1 cellular context compared by ENCODE assay signal in the genomic region with DNA sequence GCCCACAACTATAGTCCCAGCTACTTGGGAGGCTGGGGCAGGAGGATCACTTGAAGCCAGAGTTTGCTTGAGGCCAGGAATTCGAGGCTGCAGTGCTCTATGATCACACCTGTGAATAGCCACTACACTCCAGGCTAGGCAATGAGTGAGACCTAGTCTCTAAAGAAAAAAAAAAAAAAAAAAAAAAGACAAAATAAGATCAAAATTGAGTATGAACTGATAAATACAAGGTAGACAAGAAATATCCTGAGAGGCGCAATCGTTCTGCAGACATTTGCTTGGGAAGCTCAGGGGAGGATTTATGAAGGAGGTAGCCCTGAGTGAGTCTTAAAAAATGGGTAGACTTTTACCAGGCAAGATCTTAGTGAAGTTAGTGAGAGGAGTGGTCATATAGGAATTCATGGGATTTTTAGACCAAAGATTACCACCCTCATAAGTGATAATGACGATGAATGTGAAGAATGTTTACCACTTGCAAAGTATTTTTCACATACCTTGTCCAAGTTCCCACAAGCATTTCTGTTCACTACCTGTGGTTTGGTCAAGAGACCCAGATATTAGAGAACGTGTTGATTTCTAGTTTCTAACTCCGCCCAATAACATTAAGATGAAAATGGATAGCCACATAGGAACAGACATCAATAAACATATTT.
A peak's percentile ranks its signal among the peaks of the same experiment; 100 is the strongest.
TF ChIP-seq lines count a peak whose summit lies in the region.

No MANE protein-coding gene starts in this region.

TF ChIP-seq in GM12878, 131 proteins besides CTCF, POLR2A, EP300 and RAD21:
- TF ChIP-seq, protein P1, sequence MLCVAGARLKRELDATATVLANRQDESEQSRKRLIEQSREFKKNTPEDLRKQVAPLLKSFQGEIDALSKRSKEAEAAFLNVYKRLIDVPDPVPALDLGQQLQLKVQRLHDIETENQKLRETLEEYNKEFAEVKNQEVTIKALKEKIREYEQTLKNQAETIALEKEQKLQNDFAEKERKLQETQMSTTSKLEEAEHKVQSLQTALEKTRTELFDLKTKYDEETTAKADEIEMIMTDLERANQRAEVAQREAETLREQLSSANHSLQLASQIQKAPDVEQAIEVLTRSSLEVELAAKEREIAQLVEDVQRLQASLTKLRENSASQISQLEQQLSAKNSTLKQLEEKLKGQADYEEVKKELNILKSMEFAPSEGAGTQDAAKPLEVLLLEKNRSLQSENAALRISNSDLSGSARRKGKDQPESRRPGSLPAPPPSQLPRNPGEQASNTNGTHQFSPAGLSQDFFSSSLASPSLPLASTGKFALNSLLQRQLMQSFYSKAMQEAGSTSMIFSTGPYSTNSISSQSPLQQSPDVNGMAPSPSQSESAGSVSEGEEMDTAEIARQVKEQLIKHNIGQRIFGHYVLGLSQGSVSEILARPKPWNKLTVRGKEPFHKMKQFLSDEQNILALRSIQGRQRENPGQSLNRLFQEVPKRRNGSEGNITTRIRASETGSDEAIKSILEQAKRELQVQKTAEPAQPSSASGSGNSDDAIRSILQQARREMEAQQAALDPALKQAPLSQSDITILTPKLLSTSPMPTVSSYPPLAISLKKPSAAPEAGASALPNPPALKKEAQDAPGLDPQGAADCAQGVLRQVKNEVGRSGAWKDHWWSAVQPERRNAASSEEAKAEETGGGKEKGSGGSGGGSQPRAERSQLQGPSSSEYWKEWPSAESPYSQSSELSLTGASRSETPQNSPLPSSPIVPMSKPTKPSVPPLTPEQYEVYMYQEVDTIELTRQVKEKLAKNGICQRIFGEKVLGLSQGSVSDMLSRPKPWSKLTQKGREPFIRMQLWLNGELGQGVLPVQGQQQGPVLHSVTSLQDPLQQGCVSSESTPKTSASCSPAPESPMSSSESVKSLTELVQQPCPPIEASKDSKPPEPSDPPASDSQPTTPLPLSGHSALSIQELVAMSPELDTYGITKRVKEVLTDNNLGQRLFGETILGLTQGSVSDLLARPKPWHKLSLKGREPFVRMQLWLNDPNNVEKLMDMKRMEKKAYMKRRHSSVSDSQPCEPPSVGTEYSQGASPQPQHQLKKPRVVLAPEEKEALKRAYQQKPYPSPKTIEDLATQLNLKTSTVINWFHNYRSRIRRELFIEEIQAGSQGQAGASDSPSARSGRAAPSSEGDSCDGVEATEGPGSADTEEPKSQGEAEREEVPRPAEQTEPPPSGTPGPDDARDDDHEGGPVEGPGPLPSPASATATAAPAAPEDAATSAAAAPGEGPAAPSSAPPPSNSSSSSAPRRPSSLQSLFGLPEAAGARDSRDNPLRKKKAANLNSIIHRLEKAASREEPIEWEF (IDR thresholded peaks at IDR 0.05; ENCODE audit: insufficient replicate concordance, low read depth, low read length), result peak; percentile 93
- no peak for TF ChIP-seq RFX5 (IDR thresholded peaks at IDR 0.05; ENCODE audit: low read depth, low read length)
- TF ChIP-seq MTA2 (IDR thresholded peaks at IDR 0.05; ENCODE audit: low read depth), result 0 out of 2 replicates have a peak, but pooled peaks have one; percentile 32
- TF ChIP-seq CHD2 (IDR thresholded peaks at IDR 0.05; ENCODE audit: borderline replicate concordance, low read depth, low read length), result 0 out of 2 replicates have a peak, but pooled peaks have one; percentile 28
- TF ChIP-seq, protein P2, sequence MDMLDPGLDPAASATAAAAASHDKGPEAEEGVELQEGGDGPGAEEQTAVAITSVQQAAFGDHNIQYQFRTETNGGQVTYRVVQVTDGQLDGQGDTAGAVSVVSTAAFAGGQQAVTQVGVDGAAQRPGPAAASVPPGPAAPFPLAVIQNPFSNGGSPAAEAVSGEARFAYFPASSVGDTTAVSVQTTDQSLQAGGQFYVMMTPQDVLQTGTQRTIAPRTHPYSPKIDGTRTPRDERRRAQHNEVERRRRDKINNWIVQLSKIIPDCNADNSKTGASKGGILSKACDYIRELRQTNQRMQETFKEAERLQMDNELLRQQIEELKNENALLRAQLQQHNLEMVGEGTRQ (IDR thresholded peaks at IDR 0.05; ENCODE audit: borderline replicate concordance, low read depth, low read length), result no peak
- no peak for TF ChIP-seq NFXL1 (IDR thresholded peaks at IDR 0.05; ENCODE audit: borderline replicate concordance)
- no peak for TF ChIP-seq SIX5 (IDR thresholded peaks at IDR 0.05; ENCODE audit: low read depth, low read length, severe bottlenecking)
- no peak for TF ChIP-seq TCF12 (IDR thresholded peaks at IDR 0.05; ENCODE audit: low read depth, low read length)
- no peak for TF ChIP-seq TARDBP (IDR thresholded peaks at IDR 0.05; ENCODE audit: borderline replicate concordance)
- no peak for TF ChIP-seq YBX1 (IDR thresholded peaks at IDR 0.05)
- TF ChIP-seq SMARCA5 (IDR thresholded peaks at IDR 0.05), result no peak
- TF ChIP-seq, protein P3, sequence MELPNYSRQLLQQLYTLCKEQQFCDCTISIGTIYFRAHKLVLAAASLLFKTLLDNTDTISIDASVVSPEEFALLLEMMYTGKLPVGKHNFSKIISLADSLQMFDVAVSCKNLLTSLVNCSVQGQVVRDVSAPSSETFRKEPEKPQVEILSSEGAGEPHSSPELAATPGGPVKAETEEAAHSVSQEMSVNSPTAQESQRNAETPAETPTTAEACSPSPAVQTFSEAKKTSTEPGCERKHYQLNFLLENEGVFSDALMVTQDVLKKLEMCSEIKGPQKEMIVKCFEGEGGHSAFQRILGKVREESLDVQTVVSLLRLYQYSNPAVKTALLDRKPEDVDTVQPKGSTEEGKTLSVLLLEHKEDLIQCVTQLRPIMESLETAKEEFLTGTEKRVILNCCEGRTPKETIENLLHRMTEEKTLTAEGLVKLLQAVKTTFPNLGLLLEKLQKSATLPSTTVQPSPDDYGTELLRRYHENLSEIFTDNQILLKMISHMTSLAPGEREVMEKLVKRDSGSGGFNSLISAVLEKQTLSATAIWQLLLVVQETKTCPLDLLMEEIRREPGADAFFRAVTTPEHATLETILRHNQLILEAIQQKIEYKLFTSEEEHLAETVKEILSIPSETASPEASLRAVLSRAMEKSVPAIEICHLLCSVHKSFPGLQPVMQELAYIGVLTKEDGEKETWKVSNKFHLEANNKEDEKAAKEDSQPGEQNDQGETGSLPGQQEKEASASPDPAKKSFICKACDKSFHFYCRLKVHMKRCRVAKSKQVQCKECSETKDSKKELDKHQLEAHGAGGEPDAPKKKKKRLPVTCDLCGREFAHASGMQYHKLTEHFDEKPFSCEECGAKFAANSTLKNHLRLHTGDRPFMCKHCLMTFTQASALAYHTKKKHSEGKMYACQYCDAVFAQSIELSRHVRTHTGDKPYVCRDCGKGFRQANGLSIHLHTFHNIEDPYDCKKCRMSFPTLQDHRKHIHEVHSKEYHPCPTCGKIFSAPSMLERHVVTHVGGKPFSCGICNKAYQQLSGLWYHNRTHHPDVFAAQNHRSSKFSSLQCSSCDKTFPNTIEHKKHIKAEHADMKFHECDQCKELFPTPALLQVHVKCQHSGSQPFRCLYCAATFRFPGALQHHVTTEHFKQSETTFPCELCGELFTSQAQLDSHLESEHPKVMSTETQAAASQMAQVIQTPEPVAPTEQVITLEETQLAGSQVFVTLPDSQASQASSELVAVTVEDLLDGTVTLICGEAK (IDR thresholded peaks at IDR 0.05; ENCODE audit: borderline replicate concordance), result 0 out of 2 replicates have a peak, but pooled peaks have one; percentile 0
- TF ChIP-seq ASH2L (IDR thresholded peaks at IDR 0.05; ENCODE audit: borderline replicate concordance, low read depth), result no peak
- TF ChIP-seq ATF7 (IDR thresholded peaks at IDR 0.05; ENCODE audit: low read depth), result peak; percentile 72
- no peak for TF ChIP-seq HCFC1 (IDR thresholded peaks at IDR 0.05; ENCODE audit: low read length)
- no peak for TF ChIP-seq SMAD5 (IDR thresholded peaks at IDR 0.05; ENCODE audit: low read depth)
- TF ChIP-seq NBN (IDR thresholded peaks at IDR 0.05), result 0 out of 2 replicates have a peak, but pooled peaks have one; percentile 32
- TF ChIP-seq, protein P4, sequence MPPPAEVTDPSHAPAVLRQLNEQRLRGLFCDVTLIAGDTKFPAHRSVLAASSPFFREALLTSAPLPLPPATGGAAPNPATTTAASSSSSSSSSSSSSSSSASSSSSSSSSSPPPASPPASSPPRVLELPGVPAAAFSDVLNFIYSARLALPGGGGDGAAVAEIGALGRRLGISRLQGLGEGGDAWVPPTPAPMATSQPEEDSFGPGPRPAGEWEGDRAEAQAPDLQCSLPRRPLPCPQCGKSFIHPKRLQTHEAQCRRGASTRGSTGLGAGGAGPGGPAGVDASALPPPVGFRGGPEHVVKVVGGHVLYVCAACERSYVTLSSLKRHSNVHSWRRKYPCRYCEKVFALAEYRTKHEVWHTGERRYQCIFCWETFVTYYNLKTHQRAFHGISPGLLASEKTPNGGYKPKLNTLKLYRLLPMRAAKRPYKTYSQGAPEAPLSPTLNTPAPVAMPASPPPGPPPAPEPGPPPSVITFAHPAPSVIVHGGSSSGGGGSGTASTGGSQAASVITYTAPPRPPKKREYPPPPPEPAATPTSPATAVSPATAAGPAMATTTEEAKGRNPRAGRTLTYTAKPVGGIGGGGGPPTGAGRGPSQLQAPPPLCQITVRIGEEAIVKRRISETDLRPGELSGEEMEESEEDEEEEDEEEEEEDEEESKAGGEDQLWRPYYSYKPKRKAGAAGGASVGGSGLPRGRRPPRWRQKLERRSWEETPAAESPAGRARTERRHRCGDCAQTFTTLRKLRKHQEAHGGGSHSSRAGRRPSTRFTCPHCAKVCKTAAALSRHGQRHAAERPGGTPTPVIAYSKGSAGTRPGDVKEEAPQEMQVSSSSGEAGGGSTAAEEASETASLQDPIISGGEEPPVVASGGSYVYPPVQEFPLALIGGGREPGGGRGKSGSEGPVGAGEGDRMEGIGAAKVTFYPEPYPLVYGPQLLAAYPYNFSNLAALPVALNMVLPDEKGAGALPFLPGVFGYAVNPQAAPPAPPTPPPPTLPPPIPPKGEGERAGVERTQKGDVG (CRISPR knock-in tag; IDR thresholded peaks at IDR 0.05), result no peak
- peak; percentile 76 for TF ChIP-seq MEF2B (IDR thresholded peaks at IDR 0.05; ENCODE audit: partially characterized antibody, poor library complexity, severe bottlenecking)
- TF ChIP-seq, protein P5, sequence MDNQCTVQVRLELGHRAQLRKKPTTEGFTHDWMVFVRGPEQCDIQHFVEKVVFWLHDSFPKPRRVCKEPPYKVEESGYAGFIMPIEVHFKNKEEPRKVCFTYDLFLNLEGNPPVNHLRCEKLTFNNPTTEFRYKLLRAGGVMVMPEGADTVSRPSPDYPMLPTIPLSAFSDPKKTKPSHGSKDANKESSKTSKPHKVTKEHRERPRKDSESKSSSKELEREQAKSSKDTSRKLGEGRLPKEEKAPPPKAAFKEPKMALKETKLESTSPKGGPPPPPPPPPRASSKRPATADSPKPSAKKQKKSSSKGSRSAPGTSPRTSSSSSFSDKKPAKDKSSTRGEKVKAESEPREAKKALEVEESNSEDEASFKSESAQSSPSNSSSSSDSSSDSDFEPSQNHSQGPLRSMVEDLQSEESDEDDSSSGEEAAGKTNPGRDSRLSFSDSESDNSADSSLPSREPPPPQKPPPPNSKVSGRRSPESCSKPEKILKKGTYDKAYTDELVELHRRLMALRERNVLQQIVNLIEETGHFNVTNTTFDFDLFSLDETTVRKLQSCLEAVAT (IDR thresholded peaks at IDR 0.05), result peak; percentile 90
- TF ChIP-seq, protein P6, sequence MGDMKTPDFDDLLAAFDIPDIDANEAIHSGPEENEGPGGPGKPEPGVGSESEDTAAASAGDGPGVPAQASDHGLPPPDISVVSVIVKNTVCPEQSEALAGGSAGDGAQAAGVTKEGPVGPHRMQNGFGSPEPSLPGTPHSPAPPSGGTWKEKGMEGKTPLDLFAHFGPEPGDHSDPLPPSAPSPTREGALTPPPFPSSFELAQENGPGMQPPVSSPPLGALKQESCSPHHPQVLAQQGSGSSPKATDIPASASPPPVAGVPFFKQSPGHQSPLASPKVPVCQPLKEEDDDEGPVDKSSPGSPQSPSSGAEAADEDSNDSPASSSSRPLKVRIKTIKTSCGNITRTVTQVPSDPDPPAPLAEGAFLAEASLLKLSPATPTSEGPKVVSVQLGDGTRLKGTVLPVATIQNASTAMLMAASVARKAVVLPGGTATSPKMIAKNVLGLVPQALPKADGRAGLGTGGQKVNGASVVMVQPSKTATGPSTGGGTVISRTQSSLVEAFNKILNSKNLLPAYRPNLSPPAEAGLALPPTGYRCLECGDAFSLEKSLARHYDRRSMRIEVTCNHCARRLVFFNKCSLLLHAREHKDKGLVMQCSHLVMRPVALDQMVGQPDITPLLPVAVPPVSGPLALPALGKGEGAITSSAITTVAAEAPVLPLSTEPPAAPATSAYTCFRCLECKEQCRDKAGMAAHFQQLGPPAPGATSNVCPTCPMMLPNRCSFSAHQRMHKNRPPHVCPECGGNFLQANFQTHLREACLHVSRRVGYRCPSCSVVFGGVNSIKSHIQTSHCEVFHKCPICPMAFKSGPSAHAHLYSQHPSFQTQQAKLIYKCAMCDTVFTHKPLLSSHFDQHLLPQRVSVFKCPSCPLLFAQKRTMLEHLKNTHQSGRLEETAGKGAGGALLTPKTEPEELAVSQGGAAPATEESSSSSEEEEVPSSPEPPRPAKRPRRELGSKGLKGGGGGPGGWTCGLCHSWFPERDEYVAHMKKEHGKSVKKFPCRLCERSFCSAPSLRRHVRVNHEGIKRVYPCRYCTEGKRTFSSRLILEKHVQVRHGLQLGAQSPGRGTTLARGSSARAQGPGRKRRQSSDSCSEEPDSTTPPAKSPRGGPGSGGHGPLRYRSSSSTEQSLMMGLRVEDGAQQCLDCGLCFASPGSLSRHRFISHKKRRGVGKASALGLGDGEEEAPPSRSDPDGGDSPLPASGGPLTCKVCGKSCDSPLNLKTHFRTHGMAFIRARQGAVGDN (IDR thresholded peaks at IDR 0.05), result 0 out of 2 replicates have a peak, but pooled peaks have one; percentile 23
- no peak for TF ChIP-seq CBX5 (IDR thresholded peaks at IDR 0.05; ENCODE audit: low read depth)
- peak; percentile 18 to 56; a peak in 2 of 4 replicates for TF ChIP-seq BHLHE40 (IDR thresholded peaks at IDR 0.05; ENCODE audit: borderline replicate concordance in 1 of 2, low read depth in 2 of 2, low read length in 1 of 2)
